ENCODE assay signal across 9 cellular contexts in the genomic region with DNA sequence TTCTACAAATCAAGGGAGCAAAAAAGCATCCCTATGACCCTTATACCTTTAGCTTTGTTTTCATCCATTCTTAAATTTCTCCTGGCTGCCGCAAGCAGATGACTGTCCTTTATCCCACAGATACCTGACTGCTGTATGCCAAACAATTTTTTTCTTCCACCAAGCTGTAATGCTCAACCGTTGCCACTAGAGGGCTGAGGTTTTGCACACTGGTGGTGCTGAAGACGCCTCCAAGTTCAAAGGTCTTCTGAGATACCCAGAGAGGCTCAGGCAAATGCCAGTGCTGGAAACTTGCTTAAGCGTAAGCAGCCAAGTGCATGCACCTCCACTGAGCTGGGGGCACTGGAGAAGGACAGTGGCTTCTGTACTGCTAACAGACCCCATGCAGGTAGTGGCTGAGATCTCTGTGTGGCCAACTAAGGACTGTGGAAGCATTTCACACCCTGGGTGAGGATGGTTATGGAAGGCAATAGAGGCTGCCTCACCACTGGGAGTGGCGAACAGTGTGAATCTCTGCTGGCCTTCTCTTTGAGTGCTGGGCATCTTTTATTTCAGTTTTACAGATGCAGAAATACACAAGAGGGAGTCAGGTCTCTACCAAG. TPM values are rescaled to one million over a fixed set of nuclear protein-coding genes. Genes with fewer than 3 reads are reported as not detected.
DNase-seq lines count a peak whose midpoint lies in the region; ATAC-seq, FAIRE-seq and TF ChIP-seq lines count a peak whose summit lies in the region.
"Had no signal": no experiment of that assay in that cellular context is flagged by ENCODE, and none has a peak within 500 bp of the region (broad histone marks: within the 10 kb centered on the region; RNA-seq: fewer than 3 reads in every experiment).

No MANE protein-coding gene starts in this region.

- no peaks in the 10 kb centered on the region for H3K9me3 Mint-ChIP-seq in WTC11

- no peak overlapping the region for H3K9ac ChIP-seq in HepG2 (ENCODE audit: insufficient read depth, low read depth, low read length)
- H3K9ac ChIP-seq: BLaER1 treated with 17β-estradiol and CSF1 and Interleukin-3, amounts not matched to agents 10 nM and 100 nM had no signal

- no peak overlapping the region for H3K27ac Mint-ChIP-seq in WTC11

- CTCF ChIA-PET in WTC11 (lab: Charles Lee) (interaction anchor here (0.7 to 2.2 kb wide), 25 partner anchors 9 to 278 kb away, joined by 3 to 22 read pairs (median 4); partner anchors contain the start of gene CNIH3), HepG2 (lab: Yijun Ruan, JAX; ENCODE audit: low intra/inter-chr PET ratio, low total read pairs) (interaction anchor here (0.8 to 1.5 kb wide), 2 partner anchors 209 to 278 kb away, joined by 3 to 9 read pairs; no protein-coding TSS in a partner anchor)

- H3K4me1 ChIP-seq in HepG2 (ENCODE audit: insufficient read depth, low read length): no peaks in the 10 kb centered on the region

- TF ChIP-seq POLR2A in HepG2 (IDR thresholded peaks at IDR 0.05; ENCODE audit: insufficient read depth in 1 of 2, low read depth in 2 of 2, low read length in 2 of 2): no peak

- DNase-seq in NCI-H2081 (lab: John Stamatoyannopoulos, UW) (peak; percentile 21 to 49), NCI-H2081 treated with DMSO at 0.1 percent for 48 hours (lab: John Stamatoyannopoulos, UW) (no peak), NCI-H1930 (lab: John Stamatoyannopoulos, UW) (peak; percentile 6 to 39), WTC11 (ENCODE audit: low spot score) (peak; percentile 73), cardiac fibroblast (ENCODE audit: low read depth in 2 of 2) (peak; percentile 64 to 67), HepG2 (ENCODE audit: low spot score) (peak; percentile 35)
- peak; percentile 32 for DNase-seq in stimulated activated CD8-positive, alpha-beta memory T cell treated with anti-CD3 and anti-CD28 coated beads, Interleukin-12 subunit alpha, Interleukin-12 subunit beta, amount 100 ng/mL, for 1 hour (ENCODE audit: low read depth)

- H3K27ac ChIP-seq in HepG2 (ENCODE audit: extremely low read length, insufficient read depth, low read length): no peak overlapping the region
- H3K27ac ChIP-seq: BLaER1 treated with 17β-estradiol and CSF1 and Interleukin-3, amounts not matched to agents 10 nM and 100 nM had no signal

- H3K27me3 ChIP-seq in HepG2 (ENCODE audit: control insufficient read depth in 1 of 2, insufficient read depth in 2 of 2, low read length in 2 of 2): peaks cover 3 to 7% of the 10 kb centered on the region in 2 experiments; a peak in 3 of 5 replicates

- H3K79me2 ChIP-seq in HepG2 (ENCODE audit: insufficient read depth, low read length): no peaks in the 10 kb centered on the region

- no peak overlapping the region for H3K4me2 ChIP-seq in HepG2 (ENCODE audit: low read depth, low read length)
- H3K4me2 ChIP-seq: BLaER1 treated with 17β-estradiol and CSF1 and Interleukin-3, amounts not matched to agents 10 nM and 100 nM had no signal

- H2AFZ ChIP-seq in HepG2 (ENCODE audit: low read length): no peak overlapping the region

- TF ChIP-seq EP300 in HepG2 (IDR thresholded peaks at IDR 0.05; ENCODE audit: low read depth in 2 of 2, low read length in 2 of 2) (no peak), HepG2 (CRISPR knock-in tag; IDR thresholded peaks at IDR 0.05; ENCODE audit: borderline replicate concordance) (no peak)

- BruUV-seq in HepG2 (replicated peaks; lab: Mats Ljungman, UMichigan): no TSS peak

- no peak overlapping the region for H3K4me3 Mint-ChIP-seq in WTC11

- H3K4me3 ChIP-seq in cardiac fibroblast (replicated peaks in 1 of 2; ENCODE audit: low read depth in 2 of 2, low read length in 2 of 2): no peak overlapping the region
- H3K4me3 ChIP-seq in HepG2 (replicated peaks in 1 of 3; ENCODE audit: insufficient read depth in 1 of 3, low read depth in 2 of 3, low read length in 3 of 3): no peak overlapping the region
- H3K4me3 ChIP-seq: BLaER1 treated with 17β-estradiol and CSF1 and Interleukin-3, amounts not matched to agents 10 nM and 100 nM had no signal

- intact Hi-C loops in HepG2 (cut with micrococcal nuclease; ENCODE audit: unreplicated experiment): no loop called here

- WGBS in HepG2 (ENCODE audit: low lambda C conversion rate): 15% methylated on average over 4 of the region's 5 CpGs

- ATAC-seq in HG02610 (IDR thresholded peaks at IDR 0.05; ENCODE audit: unreplicated experiment): peak; percentile 58
- peak; percentile 72 for ATAC-seq in WTC11
- peak; percentile 74 for ATAC-seq in HepG2

- TF ChIP-seq RAD21 in HepG2 (CRISPR knock-in tag; IDR thresholded peaks at IDR 0.05): 0 out of 2 replicates have a peak, but pooled peaks have one; percentile 31

- peak; percentile 76 for FAIRE-seq in HepG2 (lab: Jason Lieb, UNC)

- TF ChIP-seq CTCF in WTC11 (IDR thresholded peaks at IDR 0.05): peak; percentile 93
- peak; percentile 87 for TF ChIP-seq CTCF in cardiac fibroblast (IDR thresholded peaks at IDR 0.05; ENCODE audit: low read depth, low read length)
- peak; percentile 80 for TF ChIP-seq CTCF in HepG2 (CRISPR knock-in tag; IDR thresholded peaks at IDR 0.05)

- H4K20me1 ChIP-seq in HepG2 (ENCODE audit: insufficient read depth, low read length): no peaks in the 10 kb centered on the region

- H3K9me3 ChIP-seq in HepG2 (ENCODE audit: low read length): no peaks in the 10 kb centered on the region
- H3K9me3 ChIP-seq: BLaER1 treated with 17β-estradiol and CSF1 and Interleukin-3, amounts not matched to agents 10 nM and 100 nM had no signal

- POLR2A ChIA-PET in WTC11 (lab: Charles Lee) (no interaction called here), HepG2 (lab: Yijun Ruan, JAX) (interaction anchor here (0.8 kb wide), 1 partner anchor 278 kb away, joined by 3 read pairs; no protein-coding TSS in a partner anchor)

- H3K27me3 Mint-ChIP-seq in WTC11 (ENCODE audit: low read depth): no peaks in the 10 kb centered on the region

- in situ Hi-C loops in HepG2 (cut with HindIII; ENCODE audit: extremely low pct_ligation_motif_present, low pct_unique_long_range_greater_than_20kb): loop anchor here (5.0 to 10.0 kb wide), 2 partner anchors 132 to 280 kb away; partner anchors contain the start of gene DNAH14

- no peaks in the 10 kb centered on the region for H3K36me3 ChIP-seq in HepG2 (replicated peaks in 1 of 2; ENCODE audit: control insufficient read depth in 1 of 2, insufficient read depth in 2 of 2, low read length in 2 of 2)
- H3K36me3 ChIP-seq: BLaER1 treated with 17β-estradiol and CSF1 and Interleukin-3, amounts not matched to agents 10 nM and 100 nM had no signal

- H3K36me3 Mint-ChIP-seq in WTC11: no peaks in the 10 kb centered on the region

- peaks cover 24% of the 10 kb centered on the region for H3K4me1 Mint-ChIP-seq in WTC11

TF ChIP-seq in WTC11, 78 proteins besides CTCF, POLR2A, EP300 and RAD21:
- TF ChIP-seq CREM (CRISPR knock-in tag; IDR thresholded peaks at IDR 0.05): no peak

TF ChIP-seq in HepG2, 621 proteins besides CTCF, POLR2A, EP300 and RAD21 (continues in another document):
- TF ChIP-seq ZNF75D (CRISPR knock-in tag; IDR thresholded peaks at IDR 0.05; ENCODE audit: borderline replicate concordance) (no peak), HNF4A (CRISPR knock-in tag; IDR thresholded peaks at IDR 0.05) (peak; percentile 76), NR2F6 (IDR thresholded peaks at IDR 0.05) (0 out of 2 replicates have a peak, but pooled peaks have one; percentile 28), NR2F6 (CRISPR knock-in tag; IDR thresholded peaks at IDR 0.05) (peak; percentile 36; the same call in 1 of the 2 replicates), SMC3 (IDR thresholded peaks at IDR 0.05; ENCODE audit: low read length) (peak; percentile 69), TP53 (CRISPR knock-in tag; conservative IDR thresholded peaks at IDR 0.05) (no peak), GTF3A (CRISPR knock-in tag; conservative IDR thresholded peaks at IDR 0.05) (no peak), PRPF4 (IDR thresholded peaks at IDR 0.05; ENCODE audit: low read depth, low read length, poor library complexity, severe bottlenecking) (no peak), ZNF205 (CRISPR knock-in tag; IDR thresholded peaks at IDR 0.05) (no peak), ZNF232 (CRISPR knock-in tag; IDR thresholded peaks at IDR 0.05; ENCODE audit: borderline replicate concordance) (no peak), DRAP1 (CRISPR knock-in tag; IDR thresholded peaks at IDR 0.05) (no peak), ZFP62 (CRISPR knock-in tag; IDR thresholded peaks at IDR 0.05) (no peak)

RNA-seq across cellular contexts. Expression of gene CNIH3, which starts 28.5 kb away (rescaled TPM):
- total RNA-seq in WTC11 (2021): 5.0 to 8.1 TPM (median 5.8 TPM) in 3 replicates
- total RNA-seq in HepG2 (2016; rRNA removed; fragmentation: Illumina TruSeq; extraction: Trizol): 0.55 and 1.1 TPM in 2 replicates
- 2.8 and 4.6 TPM in 2 replicates for total RNA-seq in HepG2 (2016; cell fraction: cytosol; rRNA removed; fragmentation: Illumina TruSeq; extraction: Trizol; ENCODE audit: low read depth)
- total RNA-seq in HepG2 (2016; cell fraction: insoluble cytoplasmic fraction; rRNA removed; fragmentation: Illumina TruSeq; extraction: Trizol): 0.98 and 1.0 TPM in 2 replicates
- 1.9 and 3.1 TPM in 2 replicates for total RNA-seq in HepG2 (2016; cell fraction: membrane; rRNA removed; fragmentation: Illumina TruSeq; extraction: Trizol)
- total RNA-seq in HepG2 (2016; cell fraction: nucleus; rRNA removed; fragmentation: Illumina TruSeq; extraction: Trizol): 0.56 and 1.2 TPM in 2 replicates
- polyA plus RNA-seq in HepG2 (2011; rRNA removed): 0.36 and 0.99 TPM in 2 replicates
- 0.27 and 0.42 TPM in 2 replicates for polyA plus RNA-seq in HepG2 (2011; cell fraction: cytosol; rRNA removed)
- polyA plus RNA-seq in HepG2 (2011; cell fraction: nucleus; rRNA removed): 0.74 and 0.87 TPM in 2 replicates
- polyA plus RNA-seq in HepG2 (2012): 0.61 and 0.94 TPM in 2 replicates
- polyA plus RNA-seq in HepG2 (2016; cell fraction: cytosol; fragmentation: Illumina TruSeq; extraction: Trizol; ENCODE audit: low read depth): 4.1 and 4.3 TPM in 2 replicates
- 0.69 and 0.95 TPM in 2 replicates for polyA plus RNA-seq in HepG2 (2016; cell fraction: insoluble cytoplasmic fraction; fragmentation: Illumina TruSeq; extraction: Trizol; ENCODE audit: low read depth)
- polyA plus RNA-seq in HepG2 (2016; cell fraction: membrane; fragmentation: Illumina TruSeq; extraction: Trizol; ENCODE audit: low read depth): 2.4 and 2.5 TPM in 2 replicates
- 0.85 TPM in 1 of 2 replicates, not detected in the other for polyA plus RNA-seq in HepG2 (2016; cell fraction: nucleus; fragmentation: Illumina TruSeq; extraction: Trizol; ENCODE audit: insufficient read depth, low read depth)
- polyA minus RNA-seq in HepG2 (2011; rRNA and poly(A)+ RNA removed; ENCODE audit: low replicate concordance): 0.37 and 0.48 TPM in 2 replicates
- polyA minus RNA-seq in HepG2 (2011; cell fraction: cytosol; rRNA and poly(A)+ RNA removed): 0.99 TPM in 1 of 2 replicates, not detected in the other
- polyA minus RNA-seq in HepG2 (2011; cell fraction: nucleus; rRNA and poly(A)+ RNA removed): 1.7 and 2.6 TPM in 2 replicates
